22 cellular contexts compared by ENCODE assay signal in the genomic region with DNA sequence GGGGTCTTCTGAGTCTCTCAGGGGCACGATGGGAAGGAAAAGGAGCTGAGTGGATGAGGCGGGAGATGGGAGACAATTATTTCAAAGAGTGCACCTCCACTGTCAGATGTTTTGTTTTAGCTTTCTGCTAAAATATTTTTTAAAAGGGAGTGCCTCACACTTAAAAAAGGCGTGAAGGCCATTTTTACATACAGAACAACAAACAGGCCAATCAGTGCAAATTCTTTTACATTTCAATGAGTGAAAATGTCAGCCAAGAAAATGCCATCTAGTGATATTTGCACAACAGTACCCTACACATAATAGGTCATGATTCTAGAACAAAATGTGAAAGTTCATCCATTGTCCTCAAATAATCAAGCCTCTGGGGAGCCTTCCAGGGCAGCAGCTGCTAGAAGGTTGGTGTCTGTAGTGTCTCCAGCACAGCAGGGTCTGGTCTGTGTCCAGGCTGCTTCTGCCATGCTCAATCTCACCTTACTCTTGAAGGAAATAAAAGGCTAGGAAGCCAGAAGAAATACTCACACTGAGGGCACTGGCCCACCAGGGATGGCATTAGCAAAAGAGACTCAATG. TPM values are rescaled to one million over a fixed set of nuclear protein-coding genes. Genes with fewer than 3 reads are reported as not detected.
DNase-seq lines count a peak whose midpoint lies in the region; ATAC-seq and TF ChIP-seq lines count a peak whose summit lies in the region.
"Had no signal": no experiment of that assay in that cellular context is flagged by ENCODE, and none has a peak within 500 bp of the region (broad histone marks: within the 10 kb centered on the region; RNA-seq: fewer than 3 reads in every experiment).

No MANE protein-coding gene starts in this region.

- H3K27ac Mint-ChIP-seq in activated naive CD8-positive, alpha-beta T cell treated with anti-CD3 and anti-CD28 coated beads, Interleukin-2, amount 50 U/mL, for 24 hours: no peak overlapping the region
- no peak overlapping the region for H3K27ac Mint-ChIP-seq in activated CD4-positive, alpha-beta T cell treated with anti-CD3 and anti-CD28 coated beads for 36 hours
- H3K27ac Mint-ChIP-seq: B cell, T-helper 17 cell had no signal

- WGBS in stomach, 5 donors: 57 to 65% (median 64%) methylated on average over 3 of the region's 3 CpGs

- TF ChIP-seq POLR2A in stomach (IDR thresholded peaks at IDR 0.05): no peak

- CTCF ChIA-PET in activated CD4-positive, alpha-beta T cell treated with anti-CD3 and anti-CD28 coated beads for 36 hours (lab: Charles Lee): interaction anchor here (0.6 to 2.4 kb wide), 5 partner anchors 11 to 125 kb away, joined by 3 to 8 read pairs (median 3); no protein-coding TSS in a partner anchor

- peaks cover 3% of the 10 kb centered on the region for H3K36me3 Mint-ChIP-seq in activated naive CD8-positive, alpha-beta T cell treated with anti-CD3 and anti-CD28 coated beads, Interleukin-2, amount 50 U/mL, for 24 hours (ENCODE audit: low read depth)
- no peaks in the 10 kb centered on the region for H3K36me3 Mint-ChIP-seq in activated CD4-positive, alpha-beta T cell treated with anti-CD3 and anti-CD28 coated beads for 36 hours (ENCODE audit: low read depth)

- TF ChIP-seq CTCF in dorsolateral prefrontal cortex (IDR thresholded peaks at IDR 0.05 in 54 of 56, conservative IDR thresholded peaks at IDR 0.05 in 2 of 56; ENCODE audit: low read depth in 1 of 56, partially characterized antibody in 56 of 56) (peak in 9 of 56 donors; percentile 11 to 46 (median 26)), stomach (IDR thresholded peaks at IDR 0.05) (no peak)

- H3K4me3 ChIP-seq in dorsolateral prefrontal cortex (peak overlapping the region in 1 of 59 donors; percentile 6), stomach (no peak overlapping the region)
- H3K4me3 ChIP-seq: breast epithelium, lower lobe of right lung, SK-N-MC, upper lobe of left lung had no signal

- no peaks in the 10 kb centered on the region for H3K36me3 ChIP-seq in stomach
- H3K36me3 ChIP-seq: breast epithelium, lower lobe of right lung, upper lobe of left lung had no signal

- peaks cover 2% of the 10 kb centered on the region for H3K27me3 Mint-ChIP-seq in activated naive CD8-positive, alpha-beta T cell treated with anti-CD3 and anti-CD28 coated beads, Interleukin-2, amount 50 U/mL, for 24 hours
- no peaks in the 10 kb centered on the region for H3K27me3 Mint-ChIP-seq in activated CD4-positive, alpha-beta T cell treated with anti-CD3 and anti-CD28 coated beads for 36 hours
- H3K27me3 Mint-ChIP-seq: B cell had no signal

- H3K4me1 Mint-ChIP-seq in activated naive CD8-positive, alpha-beta T cell treated with anti-CD3 and anti-CD28 coated beads, Interleukin-2, amount 50 U/mL, for 24 hours: peaks cover 18% of the 10 kb centered on the region
- H3K4me1 Mint-ChIP-seq in activated CD4-positive, alpha-beta T cell treated with anti-CD3 and anti-CD28 coated beads for 36 hours: peaks cover 16% of the 10 kb centered on the region

- intact Hi-C loops in dorsolateral prefrontal cortex (cut with DNase I) (no loop called here), stomach (cut with DNase I; ENCODE audit: low total_unique reads) (no loop called here)
- intact Hi-C loops in activated CD4-positive, alpha-beta T cell treated with anti-CD3 and anti-CD28 coated beads for 36 hours (cut with DNase I, micrococcal nuclease): no loop called here

- POLR2A ChIA-PET in activated CD4-positive, alpha-beta T cell treated with anti-CD3 and anti-CD28 coated beads for 36 hours (lab: Charles Lee): no interaction called here

- TF ChIP-seq EP300 in stomach (IDR thresholded peaks at IDR 0.05): no peak

- H3K4me3 Mint-ChIP-seq in activated naive CD8-positive, alpha-beta T cell treated with anti-CD3 and anti-CD28 coated beads, Interleukin-2, amount 50 U/mL, for 24 hours: no peak overlapping the region
- H3K4me3 Mint-ChIP-seq in activated CD4-positive, alpha-beta T cell treated with anti-CD3 and anti-CD28 coated beads for 36 hours: no peak overlapping the region
- H3K4me3 Mint-ChIP-seq: B cell, T-helper 17 cell had no signal

- no peaks in the 10 kb centered on the region for H3K9me3 ChIP-seq in stomach
- H3K9me3 ChIP-seq: breast epithelium, lower lobe of right lung, upper lobe of left lung had no signal

- H3K27me3 ChIP-seq in dorsolateral prefrontal cortex (no peaks in the 10 kb centered on the region), stomach (no peaks in the 10 kb centered on the region)
- H3K27me3 ChIP-seq: breast epithelium, upper lobe of left lung had no signal

- peaks cover 0 to 15% (median 11%) of the 10 kb centered on the region in 4 donors for H3K4me1 ChIP-seq in stomach
- H3K4me1 ChIP-seq: breast epithelium, lower lobe of right lung had no signal

- H3K9me3 Mint-ChIP-seq in activated naive CD8-positive, alpha-beta T cell treated with anti-CD3 and anti-CD28 coated beads, Interleukin-2, amount 50 U/mL, for 24 hours: peaks cover 7% of the 10 kb centered on the region
- no peaks in the 10 kb centered on the region for H3K9me3 Mint-ChIP-seq in activated CD4-positive, alpha-beta T cell treated with anti-CD3 and anti-CD28 coated beads for 36 hours (ENCODE audit: low read depth)

- DNase-seq in activated effector memory CD4-positive, alpha-beta T cell treated with anti-CD3 and anti-CD28 coated beads, Interleukin-2, amount 50 U/mL, for 16 hours: peak; percentile 9
- DNase-seq in activated effector memory CD4-positive, alpha-beta T cell treated with Interleukin-2 at 50 U/mL for 16 hours: no peak
- peak in 4 of 10 donors; percentile 51 to 78 (median 66) for DNase-seq in dorsolateral prefrontal cortex
- peak; percentile 16 for DNase-seq in islet precursor cell
- peak; percentile 35 for DNase-seq in stomach
- DNase-seq in activated naive CD8-positive, alpha-beta T cell treated with anti-CD3 and anti-CD28 coated beads, Interleukin-2, amount 50 U/mL, for 24 hours: no peak
- no peak for DNase-seq in activated CD4-positive, alpha-beta T cell treated with anti-CD3 and anti-CD28 coated beads for 36 hours
- no peak for DNase-seq in activated CD4-positive, alpha-beta T cell treated with anti-CD3 and anti-CD28 coated beads for 4 hours
- DNase-seq: cortex of kidney; DMS79; lower lobe of right lung; MM.1S; NCI-H146; NCI-H2171 treated with DMSO at 0.1 percent for 48 hours; NCI-H526; stimulated activated CD4-positive, alpha-beta T cell treated with anti-CD3 and anti-CD28 coated beads, Interleukin-12 subunit alpha, Interleukin-12 subunit beta, amount 100 ng/mL, for 4 hours; stimulated activated CD4-positive, alpha-beta T cell treated with anti-CD3 and anti-CD28 coated beads, Interleukin-4, amount 100 ng/mL, for 4 hours; T-helper 17 cell; upper lobe of left lung had no signal

- H3K27ac ChIP-seq in dorsolateral prefrontal cortex: peak overlapping the region in 53 of 59 donors; percentile 26 to 93 (median 63)
- H3K27ac ChIP-seq in stomach: no peak overlapping the region
- H3K27ac ChIP-seq: breast epithelium, lower lobe of right lung, SK-N-MC, upper lobe of left lung had no signal

- ATAC-seq in activated naive CD8-positive, alpha-beta T cell treated with anti-CD3 and anti-CD28 coated beads, Interleukin-2, amount 50 U/mL, for 24 hours: no peak
- no peak for ATAC-seq in activated CD4-positive, alpha-beta T cell treated with anti-CD3 and anti-CD28 coated beads for 36 hours
- ATAC-seq: lower lobe of right lung had no signal

RNA-seq across cellular contexts. Expression of a gene that starts 13.3 kb away (rescaled TPM):
- total RNA-seq in dorsolateral prefrontal cortex (10 to 100 TPM in 114 of 120 experiments, 1 to 10 TPM in 6; 8.0 to 22.0 (median 14.4) TPM), stomach (1 to 10 TPM in 3 of 5 donors, under 1 TPM in 1, not detected in 1; 0.58 to 9.4 (median 2.8) TPM)
- polyA plus RNA-seq in stomach: 1 to 10 TPM; 2.0 to 3.5 (median 2.1) TPM
- 100 to 1,000 TPM in 1 of 2 experiments, 10 to 100 TPM in 1; 90.0 to 109 TPM for total RNA-seq in activated CD4-positive, alpha-beta T cell treated with anti-CD3 and anti-CD28 coated beads for 36 hours

RNA-seq across cellular contexts. Expression of a gene that starts 54.9 kb away (rescaled TPM):
- total RNA-seq in dorsolateral prefrontal cortex: 100 to 1,000 TPM in 6 of 120 experiments, 10 to 100 TPM in 114; 44.0 to 114 (median 69.4) TPM
- total RNA-seq in stomach: 100 to 1,000 TPM in 4 of 5 donors, 10 to 100 TPM in 1; 79.1 to 208 (median 160) TPM
- 100 to 1,000 TPM in 2 of 3 donors, 10 to 100 TPM in 1; 93.1 to 281 (median 144) TPM for polyA plus RNA-seq in stomach
- 10 to 100 TPM; 36.2 to 41.3 TPM for total RNA-seq in activated CD4-positive, alpha-beta T cell treated with anti-CD3 and anti-CD28 coated beads for 36 hours

Comparison
In these comparisons a context has a peak if more than half of its experiments do, and no peak if none do; other contexts are left out.
1. DNase-seq: peak in activated effector memory CD4-positive, alpha-beta T cell treated with anti-CD3 and anti-CD28 coated beads, Interleukin-2, amount 50 U/mL, for 16 hours (single experiment), islet precursor cell (single experiment) and stomach (single experiment); none in activated effector memory CD4-positive, alpha-beta T cell treated with Interleukin-2 at 50 U/mL for 16 hours (single experiment), activated naive CD8-positive, alpha-beta T cell treated with anti-CD3 and anti-CD28 coated beads, Interleukin-2, amount 50 U/mL, for 24 hours (single experiment), activated CD4-positive, alpha-beta T cell treated with anti-CD3 and anti-CD28 coated beads for 36 hours (single experiment) and activated CD4-positive, alpha-beta T cell treated with anti-CD3 and anti-CD28 coated beads for 4 hours (0 of 2).
2. H3K27ac ChIP-seq: peak in dorsolateral prefrontal cortex (53 of 59); none in stomach (0 of 5).